ENCODE assay signal across 17 cellular contexts in genomic region chr2:27856386-27856785, GRCh38.
"Had no signal": no experiment of that assay in that cellular context is flagged by ENCODE, and none has a peak within 500 bp of the region (broad histone marks: within the 10 kb centered on the region; RNA-seq: fewer than 3 reads in every experiment).

No MANE protein-coding gene starts in this region.

- H3K27me3 ChIP-seq: adrenal gland, body of pancreas, heart left ventricle, sigmoid colon had no signal

- H3K27ac ChIP-seq: body of pancreas, heart left ventricle had no signal

- H3K4me3 ChIP-seq: adrenal gland, body of pancreas, heart left ventricle, sigmoid colon had no signal

- H3K9me3 ChIP-seq: body of pancreas, sigmoid colon had no signal

- H3K36me3 ChIP-seq: adrenal gland, heart left ventricle, sigmoid colon had no signal

- ATAC-seq: body of pancreas, heart left ventricle, left lobe of liver had no signal

- DNase-seq: activated CD4-positive, alpha-beta T cell treated with anti-CD3 and anti-CD28 coated beads for 1 hour; activated CD4-positive, alpha-beta T cell treated with anti-CD3 and anti-CD28 coated beads, Interleukin-2, amount 50 U/mL, for 48 hours; activated CD8-positive, alpha-beta memory T cell treated with anti-CD3 and anti-CD28 coated beads, Interleukin-2, amount 50 U/mL, for 4 hours; activated naive CD4-positive, alpha-beta T cell treated with anti-CD3 and anti-CD28 coated beads, Interleukin-2, amount 10 ng/mL, durations not matched to agents 7 days and 5 days; adrenal gland; body of pancreas; endodermal cell; erythroblast; heart left ventricle; mammary epithelial cell; nephron progenitor cell; sigmoid colon; stimulated activated CD4-positive, alpha-beta T cell treated with anti-CD3 and anti-CD28 coated beads, Interleukin-12 subunit alpha, Interleukin-12 subunit beta, amount 100 ng/mL, for 4 hours; stimulated activated naive CD4-positive, alpha-beta T cell treated with Interleukin-2 at 50 U/mL for 16 hours; SW 1271; trophoblast cell had no signal
